38 cellular contexts compared by ENCODE assay signal in genomic region chr10:714214-714613, GRCh38.
"Had no signal": no experiment of that assay in that cellular context is flagged by ENCODE, and none has a peak within 500 bp of the region (broad histone marks: within the 10 kb centered on the region; RNA-seq: fewer than 3 reads in every experiment).

No MANE protein-coding gene starts in this region.

- H3K9me3 ChIP-seq: body of pancreas, colonic mucosa had no signal

- H3K4me3 ChIP-seq: adrenal gland, ascending aorta, body of pancreas, breast epithelium, cardiac muscle cell, colonic mucosa had no signal

- H3K27ac Mint-ChIP-seq: activated naive CD4-positive, alpha-beta T cell treated with anti-CD3 and anti-CD28 coated beads for 36 hours; activated naive CD4-positive, alpha-beta T cell treated with anti-CD3 and anti-CD28 coated beads, Interleukin-2, amount 10 ng/mL, durations not matched to agents 7 days and 5 days; activated naive CD4-positive, alpha-beta T cell treated with anti-CD3 and anti-CD28 coated beads, Interleukin-2, amount 50 U/mL, for 24 hours; activated naive CD4-positive, alpha-beta T cell treated with anti-CD3 and anti-CD28 coated beads, Interleukin-2, amount 50 U/mL, for 72 hours; activated naive CD8-positive, alpha-beta T cell; activated naive CD8-positive, alpha-beta T cell treated with anti-CD3 and anti-CD28 coated beads for 36 hours; activated naive CD8-positive, alpha-beta T cell treated with anti-CD3 and anti-CD28 coated beads, Interleukin-2, amount 10 ng/mL, durations not matched to agents 7 days and 5 days; activated naive CD8-positive, alpha-beta T cell treated with anti-CD3 and anti-CD28 coated beads, Interleukin-2, amount 50 U/mL, for 24 hours; activated T-helper 1 cell treated with anti-CD3 and anti-CD28 coated beads, Interleukin-12 subunit alpha, Interleukin-12 subunit beta, Interleukin-2, Interleukin-4 antibody, amounts not matched to agents 30 ng/mL and 10 ng/mL and 1 ng/mL, durations not matched to agents 14 hours and 24 hours and 36 hours; activated T-helper 17 cell treated with anti-CD3 and anti-CD28 coated beads, Interleukin-2, amount 50 U/mL, for 72 hours; activated T-helper 2 cell treated with anti-CD3 and anti-CD28 coated beads, Interferon-gamma antibody, Interleukin-2, Interleukin-4, amounts not matched to agents 10 μg/mL and 5 μg/mL and 100 μg/mL, durations not matched to agents 14 hours and 24 hours and 36 hours; brain had no signal

- H3K27me3 Mint-ChIP-seq: activated naive CD4-positive, alpha-beta T cell treated with anti-CD3 and anti-CD28 coated beads, Interleukin-2, amount 10 ng/mL, durations not matched to agents 7 days and 5 days; activated naive CD8-positive, alpha-beta T cell treated with anti-CD3 and anti-CD28 coated beads, Interleukin-2, amount 50 U/mL, for 24 hours had no signal

- FAIRE-seq: astrocyte, colon had no signal

- H3K4me3 Mint-ChIP-seq: activated naive CD4-positive, alpha-beta T cell treated with anti-CD3 and anti-CD28 coated beads for 36 hours; activated naive CD4-positive, alpha-beta T cell treated with anti-CD3 and anti-CD28 coated beads, Interleukin-2, amount 10 ng/mL, durations not matched to agents 7 days and 5 days; activated naive CD4-positive, alpha-beta T cell treated with anti-CD3 and anti-CD28 coated beads, Interleukin-2, amount 50 U/mL, for 24 hours; activated naive CD8-positive, alpha-beta T cell; activated naive CD8-positive, alpha-beta T cell treated with anti-CD3 and anti-CD28 coated beads for 36 hours; activated naive CD8-positive, alpha-beta T cell treated with anti-CD3 and anti-CD28 coated beads, Interleukin-2, amount 10 ng/mL, durations not matched to agents 7 days and 5 days; activated naive CD8-positive, alpha-beta T cell treated with anti-CD3 and anti-CD28 coated beads, Interleukin-2, amount 50 U/mL, for 24 hours; activated T-cell treated with anti-CD3 and anti-CD28 coated beads, Interleukin-2, amount 50 U/mL, for 4 hours; activated T-helper 1 cell treated with anti-CD3 and anti-CD28 coated beads, Interleukin-12 subunit alpha, Interleukin-12 subunit beta, Interleukin-2, Interleukin-4 antibody, amounts not matched to agents 30 ng/mL and 10 ng/mL and 1 ng/mL, durations not matched to agents 14 hours and 24 hours and 36 hours; activated T-helper 17 cell treated with anti-CD3 and anti-CD28 coated beads, Interleukin-2, amount 50 U/mL, for 72 hours; brain; central memory CD8-positive, alpha-beta T cell had no signal

- H3K4me1 Mint-ChIP-seq: activated naive CD4-positive, alpha-beta T cell treated with anti-CD3 and anti-CD28 coated beads, Interleukin-2, amount 10 ng/mL, durations not matched to agents 7 days and 5 days; activated naive CD4-positive, alpha-beta T cell treated with anti-CD3 and anti-CD28 coated beads, Interleukin-2, amount 50 U/mL, for 24 hours; activated naive CD8-positive, alpha-beta T cell treated with anti-CD3 and anti-CD28 coated beads for 36 hours; activated naive CD8-positive, alpha-beta T cell treated with anti-CD3 and anti-CD28 coated beads, Interleukin-2, amount 10 ng/mL, durations not matched to agents 7 days and 5 days; activated naive CD8-positive, alpha-beta T cell treated with anti-CD3 and anti-CD28 coated beads, Interleukin-2, amount 50 U/mL, for 24 hours; activated T-helper 17 cell treated with anti-CD3 and anti-CD28 coated beads, Interleukin-2, amount 50 U/mL, for 72 hours; brain; central memory CD8-positive, alpha-beta T cell had no signal

- H3K36me3 ChIP-seq: adrenal gland, ascending aorta, brain microvascular endothelial cell, breast epithelium, cardiac muscle cell, colonic mucosa had no signal

- H3K9me3 Mint-ChIP-seq: activated naive CD8-positive, alpha-beta T cell treated with anti-CD3 and anti-CD28 coated beads, Interleukin-2, amount 50 U/mL, for 24 hours; activated T-helper 17 cell treated with anti-CD3 and anti-CD28 coated beads, Interleukin-2, amount 50 U/mL, for 72 hours had no signal

- H3K27me3 ChIP-seq: adrenal gland, ascending aorta, body of pancreas, brain microvascular endothelial cell, breast epithelium, cardiac muscle cell, colonic mucosa had no signal

- DNase-seq: activated effector memory CD4-positive, alpha-beta T cell treated with anti-CD3 and anti-CD28 coated beads, Interleukin-2, amount 50 U/mL, for 16 hours; activated effector memory CD4-positive, alpha-beta T cell treated with Interleukin-2 at 50 U/mL for 16 hours; activated gamma-delta T cell; activated gamma-delta T cell treated with Interleukin-2 at 50 U/mL for 16 hours; activated naive CD4-positive, alpha-beta T cell; activated naive CD4-positive, alpha-beta T cell treated with anti-CD3 and anti-CD28 coated beads for 36 hours; activated naive CD4-positive, alpha-beta T cell treated with anti-CD3 and anti-CD28 coated beads, Interleukin-2, amount 10 ng/mL, durations not matched to agents 7 days and 5 days; activated naive CD4-positive, alpha-beta T cell treated with anti-CD3 and anti-CD28 coated beads, Interleukin-2, amount 50 U/mL, for 16 hours; activated naive CD4-positive, alpha-beta T cell treated with Interleukin-2 at 50 U/mL for 16 hours; activated naive CD8-positive, alpha-beta T cell treated with anti-CD3 and anti-CD28 coated beads for 36 hours; activated naive CD8-positive, alpha-beta T cell treated with anti-CD3 and anti-CD28 coated beads, Interleukin-2, amount 10 ng/mL, durations not matched to agents 7 days and 5 days; activated naive CD8-positive, alpha-beta T cell treated with anti-CD3 and anti-CD28 coated beads, Interleukin-2, amount 50 U/mL, for 24 hours; activated T-cell treated with anti-CD3 and anti-CD28 coated beads, Interleukin-2, amount 50 U/mL, for 4 hours; activated T-cell treated with anti-CD3 and anti-CD28 coated beads, Interleukin-2, amount 50 U/mL, for 48 hours; adrenal gland; amniotic stem cell; amygdala; anterior cingulate cortex; aorta; body of pancreas; brain microvascular endothelial cell; caudate nucleus; central memory CD4-positive, alpha-beta T cell; cerebellar nuclear complex; colonic mucosa had no signal

- ATAC-seq: activated naive CD4-positive, alpha-beta T cell treated with anti-CD3 and anti-CD28 coated beads, Interleukin-2, amount 50 U/mL, for 72 hours; activated naive CD8-positive, alpha-beta T cell treated with anti-CD3 and anti-CD28 coated beads, Interleukin-2, amount 50 U/mL, for 24 hours; activated T-cell treated with anti-CD3 and anti-CD28 coated beads, Interleukin-2, amount 50 U/mL, for 4 hours; activated T-helper 17 cell treated with anti-CD3 and anti-CD28 coated beads, Interleukin-2, amount 50 U/mL, for 72 hours; body of pancreas had no signal

- H3K4me1 ChIP-seq: adrenal gland, ascending aorta, body of pancreas, breast epithelium, colonic mucosa had no signal

- H3K36me3 Mint-ChIP-seq: activated naive CD4-positive, alpha-beta T cell treated with anti-CD3 and anti-CD28 coated beads, Interleukin-2, amount 10 ng/mL, durations not matched to agents 7 days and 5 days; activated naive CD8-positive, alpha-beta T cell treated with anti-CD3 and anti-CD28 coated beads, Interleukin-2, amount 10 ng/mL, durations not matched to agents 7 days and 5 days; brain had no signal

- H3K27ac ChIP-seq: adrenal gland, ascending aorta, body of pancreas, brain microvascular endothelial cell, breast epithelium, cardiac muscle cell, colonic mucosa had no signal
